Comparison of ENCODE assay signal across 19 cellular contexts in genomic region chr10:113620486-113620885, GRCh38.
A peak's percentile ranks its signal among the peaks of the same experiment; 100 is the strongest.
DNase-seq lines count a peak whose midpoint lies in the region; ATAC-seq lines count a peak whose summit lies in the region.
"Had no signal": no experiment of that assay in that cellular context is flagged by ENCODE, and none has a peak within 500 bp of the region (broad histone marks: within the 10 kb centered on the region; RNA-seq: fewer than 3 reads in every experiment).

No MANE protein-coding gene starts in this region.

- peak; percentile 45 for DNase-seq in NCI-H1092 treated with DMSO at 0.1 percent for 48 hours (lab: John Stamatoyannopoulos, UW)
- DNase-seq in NCI-H146 treated with DMSO at 0.1 percent for 48 hours (lab: John Stamatoyannopoulos, UW; ENCODE audit: unreplicated experiment) = peak; percentile 46
- peak; percentile 8 for DNase-seq in NCI-H69 (lab: John Stamatoyannopoulos, UW)
- DNase-seq in retina = peak; percentile 85
- no peak for DNase-seq in C1 segment of cervical spinal cord (lab: John Stamatoyannopoulos, UW)
- DNase-seq: Calu3; CD8-positive, alpha-beta T cell; KBM-7; NCI-H1436 treated with DMSO at 0.1 percent for 48 hours; NCI-H2081 treated with DMSO at 0.1 percent for 48 hours; NCI-H446; NCI-H526 treated with DMSO at 0.1 percent for 48 hours; OCI-M1; Right ventricle myocardium superior; SW 1271 had no signal

- ATAC-seq in GM21723 (IDR thresholded peaks at IDR 0.05; ENCODE audit: unreplicated experiment) (no peak), GM21825 (IDR thresholded peaks at IDR 0.05; ENCODE audit: unreplicated experiment) (no peak)
- ATAC-seq: A549; CD8-positive, alpha-beta T cell; HepG2 had no signal

Comparison
In these comparisons a context has a peak if more than half of its experiments do, and no peak if none do; other contexts are left out.
1. DNase-seq: peak in NCI-H1092 treated with DMSO at 0.1 percent for 48 hours (single experiment), NCI-H146 treated with DMSO at 0.1 percent for 48 hours (single experiment), NCI-H69 (single experiment) and retina (single experiment); none in C1 segment of cervical spinal cord (0 of 14).